ENCODE assay signal across 1 cellular context in genomic region chr21:46264690-46265144, GRCh38.
TF ChIP-seq lines count a peak whose summit lies in the region.

No MANE protein-coding gene starts in this region.

TF ChIP-seq in GM23338, 12 proteins besides CTCF, POLR2A, EP300 and RAD21 (continued from another document):
- TF ChIP-seq REST (IDR thresholded peaks at IDR 0.05; ENCODE audit: unreplicated experiment) (no peak), STAT1 (IDR thresholded peaks at IDR 0.05; ENCODE audit: unreplicated experiment) (no peak), JUNB (IDR thresholded peaks at IDR 0.05; ENCODE audit: unreplicated experiment) (no peak), NANOG (IDR thresholded peaks at IDR 0.05; ENCODE audit: borderline replicate concordance) (no peak)
- TF ChIP-seq, protein P1, sequence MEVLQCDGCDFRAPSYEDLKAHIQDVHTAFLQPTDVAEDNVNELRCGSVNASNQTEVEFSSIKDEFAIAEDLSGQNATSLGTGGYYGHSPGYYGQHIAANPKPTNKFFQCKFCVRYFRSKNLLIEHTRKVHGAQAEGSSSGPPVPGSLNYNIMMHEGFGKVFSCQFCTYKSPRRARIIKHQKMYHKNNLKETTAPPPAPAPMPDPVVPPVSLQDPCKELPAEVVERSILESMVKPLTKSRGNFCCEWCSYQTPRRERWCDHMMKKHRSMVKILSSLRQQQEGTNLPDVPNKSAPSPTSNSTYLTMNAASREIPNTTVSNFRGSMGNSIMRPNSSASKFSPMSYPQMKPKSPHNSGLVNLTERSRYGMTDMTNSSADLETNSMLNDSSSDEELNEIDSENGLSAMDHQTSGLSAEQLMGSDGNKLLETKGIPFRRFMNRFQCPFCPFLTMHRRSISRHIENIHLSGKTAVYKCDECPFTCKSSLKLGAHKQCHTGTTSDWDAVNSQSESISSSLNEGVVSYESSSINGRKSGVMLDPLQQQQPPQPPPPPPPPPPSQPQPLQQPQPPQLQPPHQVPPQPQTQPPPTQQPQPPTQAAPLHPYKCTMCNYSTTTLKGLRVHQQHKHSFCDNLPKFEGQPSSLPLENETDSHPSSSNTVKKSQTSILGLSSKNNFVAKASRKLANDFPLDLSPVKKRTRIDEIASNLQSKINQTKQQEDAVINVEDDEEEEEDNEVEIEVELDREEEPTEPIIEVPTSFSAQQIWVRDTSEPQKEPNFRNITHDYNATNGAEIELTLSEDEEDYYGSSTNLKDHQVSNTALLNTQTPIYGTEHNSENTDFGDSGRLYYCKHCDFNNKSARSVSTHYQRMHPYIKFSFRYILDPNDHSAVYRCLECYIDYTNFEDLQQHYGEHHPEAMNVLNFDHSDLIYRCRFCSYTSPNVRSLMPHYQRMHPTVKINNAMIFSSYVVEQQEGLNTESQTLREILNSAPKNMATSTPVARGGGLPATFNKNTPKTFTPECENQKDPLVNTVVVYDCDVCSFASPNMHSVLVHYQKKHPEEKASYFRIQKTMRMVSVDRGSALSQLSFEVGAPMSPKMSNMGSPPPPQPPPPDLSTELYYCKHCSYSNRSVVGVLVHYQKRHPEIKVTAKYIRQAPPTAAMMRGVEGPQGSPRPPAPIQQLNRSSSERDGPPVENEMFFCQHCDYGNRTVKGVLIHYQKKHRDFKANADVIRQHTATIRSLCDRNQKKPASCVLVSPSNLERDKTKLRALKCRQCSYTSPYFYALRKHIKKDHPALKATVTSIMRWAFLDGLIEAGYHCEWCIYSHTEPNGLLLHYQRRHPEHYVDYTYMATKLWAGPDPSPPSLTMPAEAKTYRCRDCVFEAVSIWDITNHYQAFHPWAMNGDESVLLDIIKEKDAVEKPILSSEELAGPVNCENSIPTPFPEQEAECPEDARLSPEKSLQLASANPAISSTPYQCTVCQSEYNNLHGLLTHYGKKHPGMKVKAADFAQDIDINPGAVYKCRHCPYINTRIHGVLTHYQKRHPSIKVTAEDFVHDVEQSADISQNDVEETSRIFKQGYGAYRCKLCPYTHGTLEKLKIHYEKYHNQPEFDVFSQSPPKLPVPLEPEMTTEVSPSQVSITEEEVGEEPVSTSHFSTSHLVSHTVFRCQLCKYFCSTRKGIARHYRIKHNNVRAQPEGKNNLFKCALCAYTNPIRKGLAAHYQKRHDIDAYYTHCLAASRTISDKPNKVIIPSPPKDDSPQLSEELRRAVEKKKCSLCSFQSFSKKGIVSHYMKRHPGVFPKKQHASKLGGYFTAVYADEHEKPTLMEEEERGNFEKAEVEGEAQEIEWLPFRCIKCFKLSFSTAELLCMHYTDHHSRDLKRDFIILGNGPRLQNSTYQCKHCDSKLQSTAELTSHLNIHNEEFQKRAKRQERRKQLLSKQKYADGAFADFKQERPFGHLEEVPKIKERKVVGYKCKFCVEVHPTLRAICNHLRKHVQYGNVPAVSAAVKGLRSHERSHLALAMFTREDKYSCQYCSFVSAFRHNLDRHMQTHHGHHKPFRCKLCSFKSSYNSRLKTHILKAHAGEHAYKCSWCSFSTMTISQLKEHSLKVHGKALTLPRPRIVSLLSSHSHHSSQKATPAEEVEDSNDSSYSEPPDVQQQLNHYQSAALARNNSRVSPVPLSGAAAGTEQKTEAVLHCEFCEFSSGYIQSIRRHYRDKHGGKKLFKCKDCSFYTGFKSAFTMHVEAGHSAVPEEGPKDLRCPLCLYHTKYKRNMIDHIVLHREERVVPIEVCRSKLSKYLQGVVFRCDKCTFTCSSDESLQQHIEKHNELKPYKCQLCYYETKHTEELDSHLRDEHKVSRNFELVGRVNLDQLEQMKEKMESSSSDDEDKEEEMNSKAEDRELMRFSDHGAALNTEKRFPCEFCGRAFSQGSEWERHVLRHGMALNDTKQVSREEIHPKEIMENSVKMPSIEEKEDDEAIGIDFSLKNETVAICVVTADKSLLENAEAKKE (CRISPR knock-in tag; IDR thresholded peaks at IDR 0.05), result no peak
TF ChIP-seq in GM23338: peak in this region for 0.
